Comparison of ENCODE assay signal across 8 cellular contexts in the genomic region with DNA sequence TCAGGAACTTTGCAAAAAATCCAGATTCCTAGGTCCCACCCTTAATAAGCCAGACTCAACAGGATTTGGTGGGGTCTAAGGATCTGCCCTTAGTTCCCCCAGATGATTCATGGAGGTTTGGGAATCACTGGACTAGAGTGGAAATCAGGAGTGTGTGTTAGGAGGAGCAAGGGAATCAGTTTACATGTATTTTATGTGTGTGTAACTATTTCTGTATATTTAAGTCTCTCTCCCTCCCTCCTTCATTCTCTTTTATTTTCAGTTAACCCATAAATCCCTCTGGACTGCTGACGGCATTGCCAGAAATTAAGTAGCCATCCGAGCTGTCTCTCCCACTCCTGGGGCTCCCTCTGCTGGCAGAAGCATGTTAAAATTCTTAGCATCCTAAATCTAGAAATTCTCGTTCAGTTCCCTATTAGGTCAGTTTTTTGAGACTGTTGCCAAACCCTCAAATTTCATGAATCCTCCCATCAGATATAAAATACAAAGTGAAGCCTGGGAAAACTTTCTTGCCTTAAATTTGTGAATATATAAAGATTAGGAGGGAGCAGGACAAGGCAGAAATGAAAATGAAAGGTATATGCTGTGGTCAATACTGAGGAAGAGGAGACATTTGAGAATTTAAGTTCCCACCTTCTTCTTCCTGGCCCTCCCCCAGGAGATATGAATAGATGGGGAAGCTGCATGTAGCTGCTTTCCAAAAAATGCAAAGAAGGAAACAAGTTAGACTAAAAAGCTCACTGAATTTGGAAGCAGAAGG. TPM values are rescaled to one million over a fixed set of nuclear protein-coding genes. Genes with fewer than 3 reads are reported as not detected.
DNase-seq lines count a peak whose midpoint lies in the region; ATAC-seq and TF ChIP-seq lines count a peak whose summit lies in the region.

No MANE protein-coding gene starts in this region.

- no peaks in the 10 kb centered on the region for H3K36me3 Mint-ChIP-seq in chondrocyte (ENCODE audit: low read depth)

- peaks cover 36% of the 10 kb centered on the region for H3K27me3 Mint-ChIP-seq in chondrocyte (ENCODE audit: low read depth)

- POLR2A ChIA-PET in GM10248 (lab: Yijun Ruan, JAX) = no interaction called here

- H3K4me3 Mint-ChIP-seq in chondrocyte (ENCODE audit: unreplicated experiment) = no peak overlapping the region

- H3K4me1 Mint-ChIP-seq in chondrocyte (ENCODE audit: low read depth) = peaks cover 16% of the 10 kb centered on the region

- H3K9me3 Mint-ChIP-seq in chondrocyte (ENCODE audit: low read depth) = no peaks in the 10 kb centered on the region

- ATAC-seq in HG03025 (IDR thresholded peaks at IDR 0.05; ENCODE audit: low FRiP score, unreplicated experiment) (peak; percentile 55), GM18520 (IDR thresholded peaks at IDR 0.05; ENCODE audit: unreplicated experiment) (no peak)

- CTCF ChIA-PET in GM10248 (lab: Yijun Ruan, JAX) = interaction anchor here (0.6 to 5.9 kb wide), 32 partner anchors 11 to 133 kb away, joined by 3 to 48 read pairs (median 6); a partner anchor contains a TSS

- H3K27ac Mint-ChIP-seq in chondrocyte (ENCODE audit: unreplicated experiment) = no peak overlapping the region

- TF ChIP-seq CTCF in GM10248 (IDR thresholded peaks at IDR 0.05; ENCODE audit: control extremely low read depth, extremely low read depth, low read depth, missing control alignments) (peak; percentile 65), chondrocyte (IDR thresholded peaks at IDR 0.05) (peak; percentile 97)

- DNase-seq in GM10248 (ENCODE audit: extremely low spot score) (peak; percentile 65), NCI-H345 (lab: John Stamatoyannopoulos, UW) (peak; percentile 67), chondrocyte (ENCODE audit: low spot score) (no peak), left kidney (ENCODE audit: low read depth, low spot score) (peak; percentile 92)
- peak; percentile 44 for DNase-seq in activated CD4-positive, alpha-beta T cell treated with anti-CD3 and anti-CD28 coated beads for 1 hour
- peak; percentile 80 to 82 for DNase-seq in stimulated activated CD4-positive, alpha-beta T cell treated with anti-CD3 and anti-CD28 coated beads, Interleukin-2, amount 100 ng/mL, for 48 hours

RNA-seq across cellular contexts. Expression of a gene that starts 11.7 kb away (rescaled TPM):
- total RNA-seq in chondrocyte = not detected in 3 replicates

RNA-seq across cellular contexts. Expression of a gene that starts 17.7 kb away (rescaled TPM):
- total RNA-seq in chondrocyte = 0.65 to 1.0 TPM (median 0.69 TPM) in 3 replicates

RNA-seq across cellular contexts. Expression of a gene that starts 40.7 kb away (rescaled TPM):
- total RNA-seq in chondrocyte = 5.5 to 6.5 TPM (median 6.3 TPM) in 3 replicates
